Comparison of ENCODE assay signal across 19 cellular contexts in genomic region chr2:16869711-16870110, GRCh38.
"Had no signal": no experiment of that assay in that cellular context is flagged by ENCODE, and none has a peak within 500 bp of the region (broad histone marks: within the 10 kb centered on the region; RNA-seq: fewer than 3 reads in every experiment).

No MANE protein-coding gene starts in this region.

- FAIRE-seq: frontal cortex had no signal

- H3K27me3 ChIP-seq: heart left ventricle, neutrophil, right atrium auricular region, transverse colon, vagina had no signal

- H3K9me3 ChIP-seq: heart left ventricle, neutrophil, right atrium auricular region, transverse colon, vagina had no signal

- H3K27me3 Mint-ChIP-seq: effector memory CD8-positive, alpha-beta T cell had no signal

- DNase-seq: activated CD4-positive, alpha-beta T cell treated with anti-CD3 and anti-CD28 coated beads for 1 hour; activated CD4-positive, alpha-beta T cell treated with anti-CD3 and anti-CD28 coated beads, Interleukin-2, amount 50 U/mL, for 48 hours; activated naive CD4-positive, alpha-beta T cell treated with anti-CD3 and anti-CD28 coated beads for 36 hours; activated naive CD8-positive, alpha-beta T cell treated with anti-CD3 and anti-CD28 coated beads, Interleukin-2, amount 50 U/mL, for 24 hours; effector memory CD8-positive, alpha-beta T cell; heart left ventricle; islet precursor cell; naive thymus-derived CD4-positive, alpha-beta T cell; stimulated activated CD4-positive, alpha-beta T cell treated with anti-CD3 and anti-CD28 coated beads, Interleukin-4, amount 100 ng/mL, for 1 hour; stimulated activated naive B cell treated with anti-CD40 and anti-IgM and Interleukin-4, amounts not matched to agents 10 μg/mL and 1 μg/mL and 100 μg/mL, for 72 hours; T-cell; T1000; transverse colon had no signal

- H3K27ac ChIP-seq: heart left ventricle, neutrophil, right atrium auricular region, transverse colon, vagina had no signal

- H3K36me3 Mint-ChIP-seq: naive thymus-derived CD4-positive, alpha-beta T cell; stimulated activated naive B cell treated with anti-CD40 and anti-IgM and Interleukin-4, amounts not matched to agents 10 μg/mL and 1 μg/mL and 100 μg/mL, for 72 hours; T-cell had no signal

- H3K36me3 ChIP-seq: heart left ventricle, neutrophil, right atrium auricular region, transverse colon, vagina had no signal

- ATAC-seq: activated naive CD8-positive, alpha-beta T cell treated with anti-CD3 and anti-CD28 coated beads, Interleukin-2, amount 50 U/mL, for 24 hours; effector memory CD8-positive, alpha-beta T cell; heart left ventricle; naive thymus-derived CD4-positive, alpha-beta T cell; stimulated activated naive B cell treated with anti-CD40 and anti-IgM and Interleukin-4, amounts not matched to agents 10 μg/mL and 1 μg/mL and 100 μg/mL, for 72 hours; T-cell had no signal

- H3K4me3 Mint-ChIP-seq: activated naive CD4-positive, alpha-beta T cell treated with anti-CD3 and anti-CD28 coated beads for 36 hours; activated naive CD8-positive, alpha-beta T cell treated with anti-CD3 and anti-CD28 coated beads, Interleukin-2, amount 50 U/mL, for 24 hours; effector memory CD8-positive, alpha-beta T cell; naive thymus-derived CD4-positive, alpha-beta T cell; stimulated activated naive B cell treated with anti-CD40 and anti-IgM and Interleukin-4, amounts not matched to agents 10 μg/mL and 1 μg/mL and 100 μg/mL, for 72 hours; T-cell had no signal

- H3K4me3 ChIP-seq: heart left ventricle, lung, right atrium auricular region, transverse colon, vagina had no signal

- H3K27ac Mint-ChIP-seq: activated naive CD4-positive, alpha-beta T cell treated with anti-CD3 and anti-CD28 coated beads for 36 hours; activated naive CD8-positive, alpha-beta T cell treated with anti-CD3 and anti-CD28 coated beads, Interleukin-2, amount 50 U/mL, for 24 hours; activated T-helper 2 cell treated with anti-CD3 and anti-CD28 coated beads, Interferon-gamma antibody, Interleukin-2, Interleukin-4, amounts not matched to agents 10 μg/mL and 5 μg/mL and 100 μg/mL, durations not matched to agents 14 hours and 24 hours and 36 hours; effector memory CD8-positive, alpha-beta T cell; naive thymus-derived CD4-positive, alpha-beta T cell; stimulated activated naive B cell treated with anti-CD40 and anti-IgM and Interleukin-4, amounts not matched to agents 10 μg/mL and 1 μg/mL and 100 μg/mL, for 72 hours; T-cell had no signal

- H3K4me1 ChIP-seq: heart left ventricle, right atrium auricular region, transverse colon, vagina had no signal

- H3K9me3 Mint-ChIP-seq: activated naive CD4-positive, alpha-beta T cell treated with anti-CD3 and anti-CD28 coated beads for 36 hours; activated naive CD8-positive, alpha-beta T cell treated with anti-CD3 and anti-CD28 coated beads, Interleukin-2, amount 50 U/mL, for 24 hours; activated T-helper 2 cell treated with anti-CD3 and anti-CD28 coated beads, Interferon-gamma antibody, Interleukin-2, Interleukin-4, amounts not matched to agents 10 μg/mL and 5 μg/mL and 100 μg/mL, durations not matched to agents 14 hours and 24 hours and 36 hours; stimulated activated naive B cell treated with anti-CD40 and anti-IgM and Interleukin-4, amounts not matched to agents 10 μg/mL and 1 μg/mL and 100 μg/mL, for 72 hours; T-cell had no signal

- H3K4me1 Mint-ChIP-seq: activated naive CD8-positive, alpha-beta T cell treated with anti-CD3 and anti-CD28 coated beads, Interleukin-2, amount 50 U/mL, for 24 hours; naive thymus-derived CD4-positive, alpha-beta T cell; T-cell had no signal
